27 cellular contexts compared by ENCODE assay signal in the genomic region with DNA sequence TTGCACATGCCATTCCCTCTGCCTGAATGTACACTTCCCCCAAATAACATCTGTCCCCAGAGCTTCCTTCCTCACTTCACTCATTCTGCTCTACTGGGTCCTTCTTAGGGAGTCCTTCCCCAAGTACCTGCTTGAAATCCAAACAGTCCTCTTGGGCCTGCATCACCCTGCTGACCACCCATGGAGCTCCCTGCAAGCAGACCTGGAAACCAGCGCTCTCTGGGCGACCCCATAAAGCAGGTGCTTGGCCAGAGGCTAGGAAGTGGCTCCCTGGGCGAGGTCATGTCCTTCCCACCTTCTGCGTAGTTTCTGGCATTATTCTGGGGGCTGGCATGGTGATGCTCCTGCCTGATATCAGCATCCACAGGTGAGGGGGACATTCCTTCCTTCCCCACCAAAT.
"Had no signal": no experiment of that assay in that cellular context is flagged by ENCODE, and none has a peak within 500 bp of the region (broad histone marks: within the 10 kb centered on the region; RNA-seq: fewer than 3 reads in every experiment).

No MANE protein-coding gene starts in this region.

- H3K4me3 ChIP-seq: stomach, suprapubic skin, testis, thoracic aorta, thyroid gland, tibial artery, tibial nerve, transverse colon, upper lobe of left lung, upper lobe of right lung, uterus, vagina had no signal

- H3K36me3 Mint-ChIP-seq: stimulated activated effector memory CD8-positive, alpha-beta T cell treated with anti-CD3 and anti-CD28 coated beads, Interleukin-12 subunit alpha, Interleukin-12 subunit beta, amount 100 ng/mL, for 72 hours; stimulated activated memory B cell treated with anti-CD40 and anti-IgM and Interleukin-4, amounts not matched to agents 10 μg/mL and 1 μg/mL and 100 μg/mL, for 72 hours; type B pancreatic cell had no signal

- H3K27me3 ChIP-seq: testis, vagina had no signal

- H3K4me3 Mint-ChIP-seq: stimulated activated effector memory CD8-positive, alpha-beta T cell treated with anti-CD3 and anti-CD28 coated beads, Interleukin-12 subunit alpha, Interleukin-12 subunit beta, amount 100 ng/mL, for 72 hours; stimulated activated memory B cell treated with anti-CD40 and anti-IgM and Interleukin-4, amounts not matched to agents 10 μg/mL and 1 μg/mL and 100 μg/mL, for 72 hours; stimulated activated naive B cell treated with anti-CD40 and anti-IgM and Interleukin-4, amounts not matched to agents 10 μg/mL and 1 μg/mL and 100 μg/mL, for 72 hours; stimulated activated naive CD8-positive, alpha-beta T cell treated with anti-CD3 and anti-CD28 coated beads, Interleukin-15, amount 100 ng/mL, for 72 hours; stimulated activated naive CD8-positive, alpha-beta T cell treated with anti-CD3 and anti-CD28 coated beads, Interleukin-15, Interleukin-2, amounts not matched to agents 100 ng/mL and 50 ng/mL, for 24 hours; type B pancreatic cell had no signal

- ATAC-seq: stimulated activated effector memory CD8-positive, alpha-beta T cell treated with anti-CD3 and anti-CD28 coated beads, Interleukin-12 subunit alpha, Interleukin-12 subunit beta, amount 100 ng/mL, for 72 hours; stimulated activated memory B cell treated with anti-CD40 and anti-IgM and Interleukin-4, amounts not matched to agents 10 μg/mL and 1 μg/mL and 100 μg/mL, for 72 hours; stimulated activated naive B cell treated with anti-CD40 and anti-IgM and Interleukin-4, amounts not matched to agents 10 μg/mL and 1 μg/mL and 100 μg/mL, for 72 hours; stimulated activated naive CD8-positive, alpha-beta T cell treated with anti-CD3 and anti-CD28 coated beads, Interleukin-15, amount 100 ng/mL, for 72 hours; stimulated activated naive CD8-positive, alpha-beta T cell treated with anti-CD3 and anti-CD28 coated beads, Interleukin-15, Interleukin-2, amounts not matched to agents 100 U/mL and 50 U/mL, for 24 hours; upper lobe of right lung had no signal

- H3K4me1 ChIP-seq: testis, thyroid gland, uterus had no signal

- DNase-seq: stimulated activated CD4-positive, alpha-beta T cell treated with anti-CD3 and anti-CD28 coated beads, Interleukin-2, amount 100 ng/mL, for 24 hours; stimulated activated CD4-positive, alpha-beta T cell treated with anti-CD3 and anti-CD28 coated beads, Interleukin-2, amount 100 ng/mL, for 48 hours; stimulated activated CD4-positive, alpha-beta T cell treated with anti-CD3 and anti-CD28 coated beads, Interleukin-4, amount 100 ng/mL, for 1 hour; stimulated activated CD4-positive, alpha-beta T cell treated with anti-CD3 and anti-CD28 coated beads, Interleukin-4, amount 100 ng/mL, for 24 hours; stimulated activated CD4-positive, alpha-beta T cell treated with anti-CD3 and anti-CD28 coated beads, Interleukin-4, amount 100 ng/mL, for 4 hours; stimulated activated CD8-positive, alpha-beta memory T cell treated with anti-CD3 and anti-CD28 coated beads, Interleukin-4, amount 100 ng/mL, for 48 hours; stimulated activated naive B cell treated with anti-CD40 and anti-IgM and Interleukin-4, amounts not matched to agents 10 μg/mL and 1 μg/mL and 100 μg/mL, for 72 hours; stimulated activated naive CD4-positive, alpha-beta T cell; stimulated activated naive CD4-positive, alpha-beta T cell treated with Interleukin-2 at 50 U/mL for 16 hours; stimulated activated naive CD8-positive, alpha-beta T cell treated with anti-CD3 and anti-CD28 coated beads, Interleukin-15, amount 100 ng/mL, for 72 hours; stimulated activated naive CD8-positive, alpha-beta T cell treated with anti-CD3 and anti-CD28 coated beads, Interleukin-15, Interleukin-2, amounts not matched to agents 100 U/mL and 50 U/mL, for 24 hours; stomach; testis; thyroid gland; transverse colon; upper lobe of left lung; upper lobe of right lung; uterus had no signal

- H3K27ac Mint-ChIP-seq: stimulated activated effector memory CD8-positive, alpha-beta T cell treated with anti-CD3 and anti-CD28 coated beads, Interleukin-12 subunit alpha, Interleukin-12 subunit beta, amount 100 ng/mL, for 72 hours; stimulated activated memory B cell treated with anti-CD40 and anti-IgM and Interleukin-4, amounts not matched to agents 10 μg/mL and 1 μg/mL and 100 μg/mL, for 72 hours; stimulated activated naive B cell treated with anti-CD40 and anti-IgM and Interleukin-4, amounts not matched to agents 10 μg/mL and 1 μg/mL and 100 μg/mL, for 72 hours; stimulated activated naive CD8-positive, alpha-beta T cell treated with anti-CD3 and anti-CD28 coated beads, Interleukin-15, amount 100 ng/mL, for 72 hours; stimulated activated naive CD8-positive, alpha-beta T cell treated with anti-CD3 and anti-CD28 coated beads, Interleukin-15, Interleukin-2, amounts not matched to agents 100 ng/mL and 50 ng/mL, for 24 hours; type B pancreatic cell had no signal

- H3K9me3 ChIP-seq: stomach, suprapubic skin, testis, thoracic aorta, thyroid gland, tibial artery, transverse colon, upper lobe of left lung, upper lobe of right lung, uterus, vagina had no signal

- H3K36me3 ChIP-seq: stomach, suprapubic skin, thoracic aorta, thyroid gland, tibial artery, tibial nerve, transverse colon, upper lobe of left lung, upper lobe of right lung, uterus, vagina had no signal

- H3K9me3 Mint-ChIP-seq: stimulated activated effector memory CD8-positive, alpha-beta T cell treated with anti-CD3 and anti-CD28 coated beads, Interleukin-12 subunit alpha, Interleukin-12 subunit beta, amount 100 ng/mL, for 72 hours; stimulated activated memory B cell treated with anti-CD40 and anti-IgM and Interleukin-4, amounts not matched to agents 10 μg/mL and 1 μg/mL and 100 μg/mL, for 72 hours; stimulated activated naive B cell treated with anti-CD40 and anti-IgM and Interleukin-4, amounts not matched to agents 10 μg/mL and 1 μg/mL and 100 μg/mL, for 72 hours; stimulated activated naive CD8-positive, alpha-beta T cell treated with anti-CD3 and anti-CD28 coated beads, Interleukin-15, Interleukin-2, amounts not matched to agents 100 ng/mL and 50 ng/mL, for 24 hours had no signal

- H3K27ac ChIP-seq: stomach, suprapubic skin, testis, thoracic aorta, thyroid gland, tibial artery, tibial nerve, transverse colon, upper lobe of left lung, upper lobe of right lung, uterus, vagina had no signal
